In the genomic region with DNA sequence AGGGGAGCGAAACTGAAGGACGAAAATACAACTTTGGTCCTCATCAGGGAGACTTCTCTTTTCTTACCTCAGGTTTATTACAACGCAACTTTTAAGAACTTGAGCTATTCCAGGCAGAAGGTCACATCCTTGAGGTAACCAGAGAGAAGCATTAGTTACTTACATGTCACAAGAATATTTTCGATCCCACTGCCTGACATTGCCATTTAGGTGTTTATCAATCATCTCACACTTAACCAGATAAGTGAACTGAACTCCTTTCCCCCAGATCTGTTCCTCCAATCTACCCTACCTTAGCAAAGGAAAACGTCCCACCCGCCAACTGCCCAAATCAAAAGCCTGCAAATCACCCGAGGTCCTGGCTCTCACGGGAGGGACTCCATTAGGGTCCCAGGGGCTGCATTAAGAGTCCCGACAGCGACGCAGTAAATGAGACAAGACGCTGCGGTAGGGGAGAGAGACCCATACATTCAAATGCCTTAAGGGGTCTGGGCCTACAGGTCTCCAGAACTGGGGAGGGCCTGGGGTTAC, we compare ENCODE assay signal across 8 cellular contexts. TPM values are rescaled to one million over a fixed set of nuclear protein-coding genes. Genes with fewer than 3 reads are reported as not detected.
DNase-seq lines count a peak whose midpoint lies in the region; ATAC-seq and TF ChIP-seq lines count a peak whose summit lies in the region.

No MANE protein-coding gene starts in this region.

- DNase-seq in activated T-cell treated with anti-CD3 and anti-CD28 coated beads, Interleukin-2, amount 50 U/mL, for 24 hours: no peak
- no peak for DNase-seq in activated T-cell treated with anti-CD3 and anti-CD28 coated beads for 4 hours
- DNase-seq in activated T-helper 1 cell treated with anti-CD3 and anti-CD28 coated beads, Interleukin-12 subunit alpha, Interleukin-12 subunit beta, Interleukin-2, Interleukin-4 antibody, amounts not matched to agents 30 ng/mL and 10 ng/mL and 1 ng/mL, durations not matched to agents 14 hours and 24 hours and 36 hours (ENCODE audit: low spot score): no peak
- DNase-seq in kidney epithelial cell (ENCODE audit: low read depth): no peak
- DNase-seq in kidney glomerular epithelial cell (lab: John Stamatoyannopoulos, UW): no peak
- no peak for DNase-seq in NCI-H446 (lab: John Stamatoyannopoulos, UW)

- H3K27me3 ChIP-seq in kidney epithelial cell (ENCODE audit: control insufficient read depth, insufficient read depth, low read length): no peaks in the 10 kb centered on the region
- no peaks in the 10 kb centered on the region for H3K27me3 ChIP-seq in thymus (ENCODE audit: control insufficient read depth, insufficient read depth)

- intact Hi-C loops in activated T-helper 1 cell treated with anti-CD3 and anti-CD28 coated beads, Interleukin-12 subunit alpha, Interleukin-12 subunit beta, Interleukin-2, Interleukin-4 antibody, amounts not matched to agents 30 ng/mL and 10 ng/mL and 1 ng/mL, durations not matched to agents 14 hours and 24 hours and 36 hours (cut with micrococcal nuclease): no loop called here

- 36% methylated on average over 13 of the region's 13 CpGs for WGBS in thymus

- peaks cover 46% of the 10 kb centered on the region for H3K36me3 Mint-ChIP-seq in activated T-cell treated with anti-CD3 and anti-CD28 coated beads, Interleukin-2, amount 50 U/mL, for 24 hours (ENCODE audit: low read depth)
- peaks cover 17% of the 10 kb centered on the region for H3K36me3 Mint-ChIP-seq in activated T-helper 1 cell treated with anti-CD3 and anti-CD28 coated beads, Interleukin-12 subunit alpha, Interleukin-12 subunit beta, Interleukin-2, Interleukin-4 antibody, amounts not matched to agents 30 ng/mL and 10 ng/mL and 1 ng/mL, durations not matched to agents 14 hours and 24 hours and 36 hours (ENCODE audit: low read depth)

- no peaks in the 10 kb centered on the region for H3K4me1 ChIP-seq in thymus (ENCODE audit: control insufficient read depth, insufficient read depth, low read length)

- H3K27ac Mint-ChIP-seq in activated T-cell treated with anti-CD3 and anti-CD28 coated beads, Interleukin-2, amount 50 U/mL, for 24 hours: peak overlapping the region; percentile 42
- H3K27ac Mint-ChIP-seq in activated T-helper 1 cell treated with anti-CD3 and anti-CD28 coated beads, Interleukin-12 subunit alpha, Interleukin-12 subunit beta, Interleukin-2, Interleukin-4 antibody, amounts not matched to agents 30 ng/mL and 10 ng/mL and 1 ng/mL, durations not matched to agents 14 hours and 24 hours and 36 hours: no peak overlapping the region

- peaks cover 24% of the 10 kb centered on the region for H3K4me1 Mint-ChIP-seq in activated T-cell treated with anti-CD3 and anti-CD28 coated beads, Interleukin-2, amount 50 U/mL, for 24 hours (ENCODE audit: low read depth)
- peaks cover 9% of the 10 kb centered on the region for H3K4me1 Mint-ChIP-seq in activated T-helper 1 cell treated with anti-CD3 and anti-CD28 coated beads, Interleukin-12 subunit alpha, Interleukin-12 subunit beta, Interleukin-2, Interleukin-4 antibody, amounts not matched to agents 30 ng/mL and 10 ng/mL and 1 ng/mL, durations not matched to agents 14 hours and 24 hours and 36 hours (ENCODE audit: low read depth)

- H3K4me3 Mint-ChIP-seq in activated T-cell treated with anti-CD3 and anti-CD28 coated beads, Interleukin-2, amount 50 U/mL, for 24 hours: peak overlapping the region; percentile 83
- peak overlapping the region; percentile 78 for H3K4me3 Mint-ChIP-seq in activated T-helper 1 cell treated with anti-CD3 and anti-CD28 coated beads, Interleukin-12 subunit alpha, Interleukin-12 subunit beta, Interleukin-2, Interleukin-4 antibody, amounts not matched to agents 30 ng/mL and 10 ng/mL and 1 ng/mL, durations not matched to agents 14 hours and 24 hours and 36 hours

- H3K4me3 ChIP-seq in kidney epithelial cell (ENCODE audit: low read depth, low read length) (peak overlapping the region; percentile 63), thymus (ENCODE audit: low read length) (peak overlapping the region; percentile 55)

- H3K9me3 Mint-ChIP-seq in activated T-cell treated with anti-CD3 and anti-CD28 coated beads, Interleukin-2, amount 50 U/mL, for 24 hours: peaks cover 15% of the 10 kb centered on the region
- peaks cover 17% of the 10 kb centered on the region for H3K9me3 Mint-ChIP-seq in activated T-helper 1 cell treated with anti-CD3 and anti-CD28 coated beads, Interleukin-12 subunit alpha, Interleukin-12 subunit beta, Interleukin-2, Interleukin-4 antibody, amounts not matched to agents 30 ng/mL and 10 ng/mL and 1 ng/mL, durations not matched to agents 14 hours and 24 hours and 36 hours

- ATAC-seq in GM19023 (IDR thresholded peaks at IDR 0.05; ENCODE audit: unreplicated experiment): no peak

- H3K9me3 ChIP-seq in thymus (ENCODE audit: control insufficient read depth): no peaks in the 10 kb centered on the region

- H3K36me3 ChIP-seq in kidney epithelial cell (ENCODE audit: control insufficient read depth, insufficient read depth, low read length) (no peaks in the 10 kb centered on the region), thymus (ENCODE audit: control insufficient read depth, insufficient read depth) (no peaks in the 10 kb centered on the region)

- no peak overlapping the region for H3K27ac ChIP-seq in thymus (ENCODE audit: low read depth)

- H3K27me3 Mint-ChIP-seq in activated T-cell treated with anti-CD3 and anti-CD28 coated beads, Interleukin-2, amount 50 U/mL, for 24 hours: no peaks in the 10 kb centered on the region
- peaks cover 5% of the 10 kb centered on the region for H3K27me3 Mint-ChIP-seq in activated T-helper 1 cell treated with anti-CD3 and anti-CD28 coated beads, Interleukin-12 subunit alpha, Interleukin-12 subunit beta, Interleukin-2, Interleukin-4 antibody, amounts not matched to agents 30 ng/mL and 10 ng/mL and 1 ng/mL, durations not matched to agents 14 hours and 24 hours and 36 hours (ENCODE audit: insufficient read depth)

- TF ChIP-seq CTCF in kidney epithelial cell (IDR thresholded peaks at IDR 0.05; ENCODE audit: insufficient read depth, low read length, poor library complexity, severe bottlenecking): no peak

RNA-seq across cellular contexts. Expression of gene ZNF280B, which starts 0.7 kb away (rescaled TPM):
- 2.5 and 2.7 TPM in 2 replicates for total RNA-seq in activated T-helper 1 cell treated with anti-CD3 and anti-CD28 coated beads, Interleukin-12 subunit alpha, Interleukin-12 subunit beta, Interleukin-2, Interleukin-4 antibody, amounts not matched to agents 30 ng/mL and 10 ng/mL and 1 ng/mL, durations not matched to agents 14 hours and 24 hours and 36 hours
- total RNA-seq in kidney epithelial cell: 2.7 and 4.0 TPM in 2 replicates
- polyA plus RNA-seq in thymus: 0.55 TPM

RNA-seq across cellular contexts. Expression of gene ZNF280A, which starts 12.3 kb away (rescaled TPM):
- total RNA-seq in activated T-helper 1 cell treated with anti-CD3 and anti-CD28 coated beads, Interleukin-12 subunit alpha, Interleukin-12 subunit beta, Interleukin-2, Interleukin-4 antibody, amounts not matched to agents 30 ng/mL and 10 ng/mL and 1 ng/mL, durations not matched to agents 14 hours and 24 hours and 36 hours: not detected in 2 replicates
- total RNA-seq in kidney epithelial cell: not detected in 2 replicates
- 0.02 TPM for polyA plus RNA-seq in thymus

RNA-seq across cellular contexts. Expression of gene PRAME, which starts 51.3 kb away (rescaled TPM):
- not detected in 2 replicates for total RNA-seq in activated T-helper 1 cell treated with anti-CD3 and anti-CD28 coated beads, Interleukin-12 subunit alpha, Interleukin-12 subunit beta, Interleukin-2, Interleukin-4 antibody, amounts not matched to agents 30 ng/mL and 10 ng/mL and 1 ng/mL, durations not matched to agents 14 hours and 24 hours and 36 hours
- total RNA-seq in kidney epithelial cell: 3.7 and 3.8 TPM in 2 replicates
- polyA plus RNA-seq in thymus: 0.89 TPM
